ENCODE assay signal across 9 cellular contexts in the genomic region with DNA sequence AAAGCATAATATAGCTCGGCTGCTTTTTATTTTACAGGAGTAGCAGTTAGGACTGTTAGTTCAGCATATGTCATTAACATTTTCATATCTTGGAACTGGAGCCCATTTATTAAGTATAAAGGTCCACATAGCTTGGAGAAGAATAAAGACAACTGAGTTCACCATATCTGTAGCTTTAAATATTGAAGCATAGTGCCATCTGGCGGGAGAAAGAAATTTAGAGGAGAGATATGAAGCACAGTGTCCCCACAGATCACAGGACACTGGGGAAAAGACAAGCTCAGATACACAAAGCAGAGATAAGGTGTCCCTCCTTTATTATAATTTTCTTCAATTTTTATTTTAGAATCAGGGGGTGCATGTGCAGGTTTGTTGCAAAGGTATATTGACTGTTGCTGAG.
DNase-seq lines count a peak whose midpoint lies in the region; ATAC-seq, FAIRE-seq and TF ChIP-seq lines count a peak whose summit lies in the region.
"Had no signal": no experiment of that assay in that cellular context is flagged by ENCODE, and none has a peak within 500 bp of the region (broad histone marks: within the 10 kb centered on the region; RNA-seq: fewer than 3 reads in every experiment).

No MANE protein-coding gene starts in this region.

- no peaks in the 10 kb centered on the region for H3K27me3 Mint-ChIP-seq in effector memory CD8-positive, alpha-beta T cell

- no peak overlapping the region for H3K4me3 Mint-ChIP-seq in effector memory CD8-positive, alpha-beta T cell

- ATAC-seq in effector memory CD8-positive, alpha-beta T cell (replicated peaks): no peak

- H3K4me1 ChIP-seq in ascending aorta: no peaks in the 10 kb centered on the region
- H3K4me1 ChIP-seq: BLaER1 treated with 17β-estradiol and CSF1 and Interleukin-3, amounts not matched to agents 10 nM and 100 nM had no signal

- FAIRE-seq in islet of Langerhans (lab: Jason Lieb, UNC): peak; percentile 74

- no peak overlapping the region for H3K27ac Mint-ChIP-seq in effector memory CD8-positive, alpha-beta T cell

- H3K9me3 Mint-ChIP-seq in effector memory CD8-positive, alpha-beta T cell: no peaks in the 10 kb centered on the region

- no peaks in the 10 kb centered on the region for H3K27me3 ChIP-seq in ascending aorta
- H3K27me3 ChIP-seq: BLaER1 treated with 17β-estradiol and CSF1 and Interleukin-3, amounts not matched to agents 10 nM and 100 nM had no signal

- peak; percentile 19 for DNase-seq in NCI-H1436 (lab: John Stamatoyannopoulos, UW)
- DNase-seq in NCI-H1436 treated with DMSO at 0.1 percent for 48 hours (lab: John Stamatoyannopoulos, UW): no peak
- no peak for DNase-seq in HFF-Myc (ENCODE audit: extremely low read depth, low read depth)
- DNase-seq in NCI-H2107 (lab: John Stamatoyannopoulos, UW): peak; percentile 19
- no peak for DNase-seq in ascending aorta (ENCODE audit: low spot score in 2 of 2)
- DNase-seq in activated CD4-positive, CD25-positive, alpha-beta regulatory T cell treated with anti-CD3 and anti-CD28 coated beads, Interleukin-2, amount 50 U/mL, for 72 hours: no peak
- no peak for DNase-seq in effector memory CD8-positive, alpha-beta T cell

- H3K36me3 ChIP-seq in ascending aorta: no peaks in the 10 kb centered on the region
- H3K36me3 ChIP-seq: BLaER1 treated with 17β-estradiol and CSF1 and Interleukin-3, amounts not matched to agents 10 nM and 100 nM had no signal

- no peaks in the 10 kb centered on the region for H3K36me3 Mint-ChIP-seq in effector memory CD8-positive, alpha-beta T cell (ENCODE audit: insufficient read depth)

- intact Hi-C loops in ascending aorta (cut with DNase I): no loop called here

- no peak overlapping the region for H3K27ac ChIP-seq in ascending aorta
- H3K27ac ChIP-seq: BLaER1 treated with 17β-estradiol and CSF1 and Interleukin-3, amounts not matched to agents 10 nM and 100 nM had no signal

- TF ChIP-seq CTCF in HFF-Myc (IDR thresholded peaks at IDR 0.05; ENCODE audit: low read depth, low read length, missing control alignments) (peak; percentile 28), ascending aorta (IDR thresholded peaks at IDR 0.05) (peak in 2 of 3 experiments; percentile 3 to 25)

- H3K9me3 ChIP-seq in ascending aorta: no peaks in the 10 kb centered on the region
- H3K9me3 ChIP-seq: BLaER1 treated with 17β-estradiol and CSF1 and Interleukin-3, amounts not matched to agents 10 nM and 100 nM had no signal

- no peaks in the 10 kb centered on the region for H3K4me1 Mint-ChIP-seq in effector memory CD8-positive, alpha-beta T cell (ENCODE audit: low read depth in 2 of 2)

- H3K4me3 ChIP-seq in HFF-Myc (replicated peaks; ENCODE audit: low read depth, low read length): no peak overlapping the region
- no peak overlapping the region for H3K4me3 ChIP-seq in ascending aorta
- H3K4me3 ChIP-seq: BLaER1 treated with 17β-estradiol and CSF1 and Interleukin-3, amounts not matched to agents 10 nM and 100 nM had no signal

Comparison
In these comparisons a context has a peak if more than half of its experiments do, and no peak if none do; other contexts are left out.
1. DNase-seq: peak in NCI-H1436 (single experiment) and NCI-H2107 (single experiment); none in NCI-H1436 treated with DMSO at 0.1 percent for 48 hours (single experiment), HFF-Myc (single experiment), ascending aorta (0 of 2), activated CD4-positive, CD25-positive, alpha-beta regulatory T cell treated with anti-CD3 and anti-CD28 coated beads, Interleukin-2, amount 50 U/mL, for 72 hours (single experiment) and effector memory CD8-positive, alpha-beta T cell (0 of 3).